Comparison of ENCODE assay signal across 14 cellular contexts in genomic region chr22:39454385-39454871, GRCh38. TPM values are rescaled to one million over a fixed set of nuclear protein-coding genes. Genes with fewer than 3 reads are reported as not detected.
DNase-seq lines count a peak whose midpoint lies in the region; ATAC-seq and TF ChIP-seq lines count a peak whose summit lies in the region.
"Had no signal": no experiment of that assay in that cellular context is flagged by ENCODE, and none has a peak within 500 bp of the region (broad histone marks: within the 10 kb centered on the region; RNA-seq: fewer than 3 reads in every experiment).

No MANE protein-coding gene starts in this region.

- no peak for TF ChIP-seq POLR2A in HCT116 (IDR thresholded peaks at IDR 0.05; ENCODE audit: borderline replicate concordance, extremely low read depth, insufficient read depth, insufficient read length)

- H2AFZ ChIP-seq in HCT116 (ENCODE audit: low read depth, low read length, poor library complexity, severe bottlenecking) = no peak overlapping the region

- DNase-seq in HCT116 (ENCODE audit: low read depth, low spot score) = no peak
- DNase-seq in UCSD-AML1 (lab: John Stamatoyannopoulos, UW; ENCODE audit: unreplicated experiment) = peak; percentile 39
- DNase-seq in islet precursor cell = peak; percentile 80
- no peak for DNase-seq in stimulated activated effector memory CD8-positive, alpha-beta T cell treated with anti-CD3 and anti-CD28 coated beads, Interleukin-12 subunit alpha, Interleukin-12 subunit beta, amount 100 ng/mL, for 72 hours (ENCODE audit: low spot score in 2 of 2)
- DNase-seq in epidermal melanocyte (ENCODE audit: insufficient read length, low spot score) = no peak
- DNase-seq in head of caudate nucleus = no peak
- DNase-seq: activated CD8-positive, alpha-beta memory T cell treated with anti-CD3 and anti-CD28 coated beads, Interleukin-2, amount 50 U/mL, for 48 hours; COR-L47; esophagus squamous epithelium; NCI-H1105 treated with DMSO at 0.1 percent for 48 hours; thyroid gland had no signal

- no peaks in the 10 kb centered on the region for H3K9me3 ChIP-seq in HCT116 (ENCODE audit: control insufficient read depth in 1 of 2, insufficient read depth in 1 of 2, low read depth in 1 of 2, low read length in 2 of 2)
- H3K9me3 ChIP-seq: esophagus squamous epithelium, thyroid gland had no signal

- H3K27ac Mint-ChIP-seq in stimulated activated effector memory CD8-positive, alpha-beta T cell treated with anti-CD3 and anti-CD28 coated beads, Interleukin-12 subunit alpha, Interleukin-12 subunit beta, amount 100 ng/mL, for 72 hours = peak overlapping the region; percentile 84

- no peak for TF ChIP-seq RAD21 in HCT116 (IDR thresholded peaks at IDR 0.05; ENCODE audit: low read depth)

- RAD21 ChIA-PET in HCT116 (lab: Charles Lee; ENCODE audit: low non-redundant PET in 1 of 2, low total read pairs in 2 of 2, uncharacterized antibody in 2 of 2, unreplicated experiment in 2 of 2) = no interaction called here

- ATAC-seq in HCT116 (peak; percentile 29; the same call in 1 of the 2 replicates), GM21529 (IDR thresholded peaks at IDR 0.05; ENCODE audit: unreplicated experiment) (no peak), GM21619 (IDR thresholded peaks at IDR 0.05; ENCODE audit: unreplicated experiment) (no peak)
- ATAC-seq in stimulated activated effector memory CD8-positive, alpha-beta T cell treated with anti-CD3 and anti-CD28 coated beads, Interleukin-12 subunit alpha, Interleukin-12 subunit beta, amount 100 ng/mL, for 72 hours = no peak

- H3K36me3 Mint-ChIP-seq in stimulated activated effector memory CD8-positive, alpha-beta T cell treated with anti-CD3 and anti-CD28 coated beads, Interleukin-12 subunit alpha, Interleukin-12 subunit beta, amount 100 ng/mL, for 72 hours = no peaks in the 10 kb centered on the region

- no peaks in the 10 kb centered on the region for H3K79me2 ChIP-seq in HCT116 (ENCODE audit: insufficient read depth, low read length)

- POLR2A ChIA-PET in HCT116 (lab: Charles Lee) = no interaction called here

- no peaks in the 10 kb centered on the region for H4K20me1 ChIP-seq in HCT116 (ENCODE audit: insufficient read depth)

- H3K9ac ChIP-seq in HCT116 (ENCODE audit: low read length) = no peak overlapping the region

- no peak overlapping the region for H3K4me3 Mint-ChIP-seq in stimulated activated effector memory CD8-positive, alpha-beta T cell treated with anti-CD3 and anti-CD28 coated beads, Interleukin-12 subunit alpha, Interleukin-12 subunit beta, amount 100 ng/mL, for 72 hours

- peaks cover 4 to 8% of the 10 kb centered on the region in 2 experiments; a peak in 2 of 4 replicates for H3K4me1 ChIP-seq in HCT116 (ENCODE audit: control insufficient read depth in 1 of 2, insufficient read depth in 2 of 2, low read length in 2 of 2)

- H3K4me2 ChIP-seq in HCT116 (ENCODE audit: low read length) = no peak overlapping the region

- no peaks in the 10 kb centered on the region for H3K9me2 ChIP-seq in HCT116 (ENCODE audit: insufficient read depth)

- H3K9me3 Mint-ChIP-seq in stimulated activated effector memory CD8-positive, alpha-beta T cell treated with anti-CD3 and anti-CD28 coated beads, Interleukin-12 subunit alpha, Interleukin-12 subunit beta, amount 100 ng/mL, for 72 hours = no peaks in the 10 kb centered on the region

- intact Hi-C loops in HCT116 (cut with micrococcal nuclease) (no loop called here), head of caudate nucleus (cut with DNase I) (no loop called here)

- CTCF ChIA-PET in HCT116 (lab: Charles Lee) = no interaction called here

- BruUV-seq in HCT116 (replicated peaks; lab: Mats Ljungman, UMichigan) = no TSS peak

- no peaks in the 10 kb centered on the region for H3K36me3 ChIP-seq in HCT116 (ENCODE audit: control insufficient read depth in 1 of 2, insufficient read depth in 2 of 2, low read length in 2 of 2)
- H3K36me3 ChIP-seq: esophagus squamous epithelium, thyroid gland had no signal

- H3K4me1 Mint-ChIP-seq in stimulated activated effector memory CD8-positive, alpha-beta T cell treated with anti-CD3 and anti-CD28 coated beads, Interleukin-12 subunit alpha, Interleukin-12 subunit beta, amount 100 ng/mL, for 72 hours = peaks cover 22% of the 10 kb centered on the region

- H3K27me3 ChIP-seq in HCT116 (ENCODE audit: insufficient read depth, low read length) = no peaks in the 10 kb centered on the region
- H3K27me3 ChIP-seq: thyroid gland had no signal

- no peak overlapping the region for H3K4me3 ChIP-seq in HCT116 (replicated peaks in 1 of 2; ENCODE audit: low read depth in 1 of 2, low read length in 2 of 2)
- H3K4me3 ChIP-seq: esophagus squamous epithelium, thyroid gland had no signal

- no peak overlapping the region for H3K27ac ChIP-seq in HCT116 (ENCODE audit: low read depth, low read length)
- H3K27ac ChIP-seq: thyroid gland had no signal

- TF ChIP-seq CTCF in HCT116 (IDR thresholded peaks at IDR 0.05 in 2 of 3, conservative IDR thresholded peaks at IDR 0.05 in 1 of 3; ENCODE audit: borderline replicate concordance in 1 of 3, insufficient read depth in 1 of 3, low read depth in 2 of 3, low read length in 2 of 3) = no peak

TF ChIP-seq in HCT116, 20 proteins besides CTCF, POLR2A, EP300 and RAD21:
- TF ChIP-seq CEBPB (IDR thresholded peaks at IDR 0.05; ENCODE audit: low read depth) (no peak), CBX3 (IDR thresholded peaks at IDR 0.05; ENCODE audit: low read depth) (no peak), ZBTB33 (IDR thresholded peaks at IDR 0.05; ENCODE audit: extremely low read depth, insufficient replicate concordance, low read length) (no peak), REST (IDR thresholded peaks at IDR 0.05; ENCODE audit: low read depth) (no peak), SP1 (IDR thresholded peaks at IDR 0.05; ENCODE audit: low read depth) (no peak), FOSL1 (IDR thresholded peaks at IDR 0.05; ENCODE audit: low read depth) (no peak), ZNF274 (IDR thresholded peaks at IDR 0.05; ENCODE audit: low read depth, low read length) (no peak), SRF (IDR thresholded peaks at IDR 0.05; ENCODE audit: low read depth) (no peak), POLR2AphosphoS5 (IDR thresholded peaks at IDR 0.05; ENCODE audit: low read depth, low read length) (no peak), EZH2phosphoT487 (IDR thresholded peaks at IDR 0.05; ENCODE audit: borderline replicate concordance) (no peak), ZFX (IDR thresholded peaks at IDR 0.05) (no peak), EZH2 (IDR thresholded peaks at IDR 0.05) (no peak), SIN3A (IDR thresholded peaks at IDR 0.05; ENCODE audit: low read depth) (no peak)

RNA-seq across cellular contexts. Expression of gene MGAT3, which starts 2.4 kb away (rescaled TPM):
- total RNA-seq in HCT116 (2021; ENCODE audit: unreplicated experiment) = 0.20 TPM
- polyA plus RNA-seq in HCT116 (2012) = not detected in 2 replicates
- total RNA-seq: osteoblast had no signal

RNA-seq across cellular contexts. Expression of gene MIEF1, which starts 47.7 kb away (rescaled TPM):
- total RNA-seq in HCT116 (2021; ENCODE audit: unreplicated experiment) = 42.8 TPM
- polyA plus RNA-seq in HCT116 (2012) = 23.4 and 23.7 TPM in 2 replicates

RNA-seq across cellular contexts. Expression of gene TAB1, which starts 54.8 kb away (rescaled TPM):
- total RNA-seq in HCT116 (2021; ENCODE audit: unreplicated experiment) = 25.4 TPM
- 16.6 and 17.3 TPM in 2 replicates for polyA plus RNA-seq in HCT116 (2012)

Comparison
In these comparisons a context has a peak if more than half of its experiments do, and no peak if none do; other contexts are left out.
1. DNase-seq: peak in UCSD-AML1 (single experiment) and islet precursor cell (single experiment); none in HCT116 (single experiment), stimulated activated effector memory CD8-positive, alpha-beta T cell treated with anti-CD3 and anti-CD28 coated beads, Interleukin-12 subunit alpha, Interleukin-12 subunit beta, amount 100 ng/mL, for 72 hours (0 of 2), epidermal melanocyte (single experiment) and head of caudate nucleus (0 of 42).